ENCODE assay signal across 18 cellular contexts in the genomic region with DNA sequence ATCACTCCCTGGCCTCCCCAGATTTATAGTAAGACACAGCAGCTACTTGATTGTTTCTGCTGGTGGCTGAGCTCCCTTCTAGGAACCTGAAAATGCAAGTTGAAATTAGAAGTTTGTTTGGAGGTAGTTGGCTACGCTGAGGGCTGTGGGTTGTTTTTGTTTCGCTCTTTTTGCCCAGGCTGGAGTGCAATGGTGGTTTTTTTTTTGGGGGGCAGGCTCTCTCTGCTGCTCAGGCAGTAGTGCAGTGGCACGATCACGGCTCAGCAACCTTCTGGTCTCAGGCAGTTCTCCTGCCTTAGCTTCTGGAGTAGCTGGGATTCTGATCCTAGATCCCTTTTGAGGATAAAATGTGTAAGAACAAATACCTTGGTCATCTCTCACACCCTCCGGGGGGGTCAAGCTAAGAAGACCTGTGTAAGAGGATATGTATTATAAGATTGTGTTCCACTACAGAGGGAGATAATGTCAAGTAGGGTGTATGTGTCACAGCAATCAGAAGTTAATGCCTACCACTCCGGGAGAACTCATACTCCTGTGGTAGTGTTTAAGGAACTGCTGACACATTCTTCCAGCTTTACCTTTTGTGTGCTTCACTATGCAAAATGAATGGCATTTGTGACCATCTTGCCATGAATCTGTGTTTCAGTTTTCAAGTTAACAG. TPM values are rescaled to one million over a fixed set of nuclear protein-coding genes. Genes with fewer than 3 reads are reported as not detected.
DNase-seq lines count a peak whose midpoint lies in the region; ATAC-seq, FAIRE-seq and TF ChIP-seq lines count a peak whose summit lies in the region.
"Had no signal": no experiment of that assay in that cellular context is flagged by ENCODE, and none has a peak within 500 bp of the region (broad histone marks: within the 10 kb centered on the region; RNA-seq: fewer than 3 reads in every experiment).

No MANE protein-coding gene starts in this region.

- H3K9ac ChIP-seq in HepG2 (ENCODE audit: insufficient read depth, low read depth, low read length): no peak overlapping the region
- H3K9ac ChIP-seq: SK-N-SH had no signal

- TF ChIP-seq POLR2A in HepG2 (IDR thresholded peaks at IDR 0.05; ENCODE audit: insufficient read depth in 1 of 2, low read depth in 2 of 2, low read length in 2 of 2) (no peak), right lobe of liver (IDR thresholded peaks at IDR 0.05) (no peak), thyroid gland (IDR thresholded peaks at IDR 0.05) (no peak)

- intact Hi-C loops in HepG2 (cut with micrococcal nuclease; ENCODE audit: unreplicated experiment) (no loop called here), right lobe of liver (cut with DNase I) (no loop called here), thyroid gland (cut with DNase I) (loop anchor here (10.0 kb wide), 2 partner anchors 254 to 854 kb away; a partner anchor contains a TSS), Caco-2 (cut with micrococcal nuclease; ENCODE audit: unreplicated experiment) (no loop called here)

- TF ChIP-seq EP300 in HepG2 (IDR thresholded peaks at IDR 0.05; ENCODE audit: low read depth in 2 of 2, low read length in 2 of 2) (no peak), HepG2 (CRISPR knock-in tag; IDR thresholded peaks at IDR 0.05; ENCODE audit: borderline replicate concordance) (no peak)

- H3K36me3 ChIP-seq in HepG2 (replicated peaks in 1 of 2; ENCODE audit: control insufficient read depth in 1 of 2, insufficient read depth in 2 of 2, low read length in 2 of 2) (no peaks in the 10 kb centered on the region), right lobe of liver (no peaks in the 10 kb centered on the region), thyroid gland (no peaks in the 10 kb centered on the region), Caco-2 (ENCODE audit: control insufficient read depth, insufficient read depth, low read length) (no peaks in the 10 kb centered on the region)
- H3K36me3 ChIP-seq: gastrocnemius medialis, HAP-1, vagina had no signal

- H3K79me2 ChIP-seq in HepG2 (ENCODE audit: insufficient read depth, low read length): peaks cover 90% of the 10 kb centered on the region

- H3K36me3 Mint-ChIP-seq in T-helper 17 cell (ENCODE audit: low read depth) (no peaks in the 10 kb centered on the region), Caco-2 (ENCODE audit: insufficient read depth, unreplicated experiment) (peaks cover 6% of the 10 kb centered on the region)

- ATAC-seq in HepG2 (peak; percentile 34; the same call in 2 of the 3 replicates), right lobe of liver (no peak), T-helper 17 cell (no peak), GM18511 (IDR thresholded peaks at IDR 0.05; ENCODE audit: unreplicated experiment) (no peak)
- ATAC-seq: gastrocnemius medialis had no signal

- CTCF ChIA-PET in HepG2 (lab: Yijun Ruan, JAX; ENCODE audit: low intra/inter-chr PET ratio, low total read pairs) (no interaction called here), Caco-2 (lab: Charles Lee) (no interaction called here)

- TF ChIP-seq CTCF in HepG2 (CRISPR knock-in tag; IDR thresholded peaks at IDR 0.05): no peak
- no peak for TF ChIP-seq CTCF in right lobe of liver (IDR thresholded peaks at IDR 0.05)
- no peak for TF ChIP-seq CTCF in thyroid gland (IDR thresholded peaks at IDR 0.05)
- no peak for TF ChIP-seq CTCF in Caco-2 (IDR thresholded peaks at IDR 0.05; ENCODE audit: insufficient read depth in 1 of 2, low read depth in 1 of 2, low read length in 1 of 2, severe bottlenecking in 1 of 2, unreplicated experiment in 1 of 2)

- TF ChIP-seq RAD21 in HepG2 (CRISPR knock-in tag; IDR thresholded peaks at IDR 0.05): no peak

- H3K4me1 ChIP-seq in HepG2 (ENCODE audit: insufficient read depth, low read length): peaks cover 47% of the 10 kb centered on the region
- peaks cover 0 to 18% (median 0%) of the 10 kb centered on the region in 4 donors for H3K4me1 ChIP-seq in right lobe of liver
- H3K4me1 ChIP-seq in thyroid gland: peaks cover 31 to 39% of the 10 kb centered on the region in 2 donors
- H3K4me1 ChIP-seq in Caco-2: peaks cover 31% of the 10 kb centered on the region

- H3K27me3 ChIP-seq in HepG2 (ENCODE audit: control insufficient read depth in 1 of 2, insufficient read depth in 2 of 2, low read length in 2 of 2) (no peaks in the 10 kb centered on the region), right lobe of liver (no peaks in the 10 kb centered on the region), thyroid gland (no peaks in the 10 kb centered on the region), Caco-2 (replicated peaks; ENCODE audit: control insufficient read depth, insufficient read depth, low read length) (no peaks in the 10 kb centered on the region)
- H3K27me3 ChIP-seq: gastrocnemius medialis, vagina had no signal

- 82% methylated on average over 6 of the region's 6 CpGs for WGBS in HepG2 (ENCODE audit: low lambda C conversion rate)
- WGBS in right lobe of liver (ENCODE audit: insufficient coverage, low coverage, low lambda C conversion rate, missing lambda C conversion rate): 69% methylated on average over 5 of the region's 6 CpGs
- WGBS in thyroid gland, 2 donors: 39 to 50% methylated on average over 6 of the region's 6 CpGs

- H3K4me3 ChIP-seq in HepG2 (replicated peaks in 1 of 3; ENCODE audit: insufficient read depth in 1 of 3, low read depth in 2 of 3, low read length in 3 of 3): no peak overlapping the region
- no peak overlapping the region for H3K4me3 ChIP-seq in right lobe of liver
- H3K4me3 ChIP-seq in thyroid gland (replicated peaks in 1 of 3): no peak overlapping the region
- no peak overlapping the region for H3K4me3 ChIP-seq in Caco-2 (ENCODE audit: low read depth, low read length)
- H3K4me3 ChIP-seq: gastrocnemius medialis, HAP-1, vagina had no signal

- no peak overlapping the region for H3K4me2 ChIP-seq in HepG2 (ENCODE audit: low read depth, low read length)
- H3K4me2 ChIP-seq: SK-N-SH had no signal

- H3K4me1 Mint-ChIP-seq in T-helper 17 cell (peaks cover 37% of the 10 kb centered on the region), Caco-2 (ENCODE audit: low read depth, unreplicated experiment) (peaks cover 13% of the 10 kb centered on the region)

- FAIRE-seq in HepG2 (lab: Jason Lieb, UNC): no peak
- FAIRE-seq: endometrium, islet of Langerhans had no signal

- DNase-seq in HepG2 (ENCODE audit: low spot score): no peak
- DNase-seq in right lobe of liver: no peak
- no peak for DNase-seq in T-helper 17 cell
- peak; percentile 65 for DNase-seq in glomerular visceral epithelial cell (ENCODE audit: extremely low spot score)
- DNase-seq in thyroid gland: peak; percentile 63 to 71
- no peak for DNase-seq in Caco-2
- DNase-seq in cerebellar nuclear complex (lab: John Stamatoyannopoulos, UW): no peak
- DNase-seq: activated CD4-positive, CD25-positive, alpha-beta regulatory T cell; activated effector memory CD4-positive, alpha-beta T cell treated with Interleukin-2 at 50 U/mL for 16 hours; DMS79 treated with DMSO at 0.1 percent for 48 hours; gastrocnemius medialis; SK-N-SH; stimulated activated CD4-positive, alpha-beta T cell treated with anti-CD3 and anti-CD28 coated beads, Interleukin-1b, Interleukin-23, amount 100 ng/mL, for 48 hours had no signal

- H3K9me3 ChIP-seq in HepG2 (ENCODE audit: low read length) (no peaks in the 10 kb centered on the region), right lobe of liver (no peaks in the 10 kb centered on the region), T-helper 17 cell (ENCODE audit: control insufficient read depth, low read length, poor library complexity, severe bottlenecking) (no peaks in the 10 kb centered on the region), thyroid gland (no peaks in the 10 kb centered on the region), Caco-2 (no peaks in the 10 kb centered on the region)
- H3K9me3 ChIP-seq: gastrocnemius medialis, HAP-1, SK-N-SH, vagina had no signal

- peak overlapping the region; percentile 21 for H3K4me3 Mint-ChIP-seq in T-helper 17 cell
- no peak overlapping the region for H3K4me3 Mint-ChIP-seq in Caco-2 (ENCODE audit: unreplicated experiment)

- H3K27me3 Mint-ChIP-seq in T-helper 17 cell (no peaks in the 10 kb centered on the region), Caco-2 (ENCODE audit: insufficient read depth, unreplicated experiment) (no peaks in the 10 kb centered on the region)

- POLR2A ChIA-PET in HepG2 (lab: Yijun Ruan, JAX): no interaction called here
- POLR2A ChIA-PET in Caco-2 (lab: Charles Lee): no interaction called here

- no peaks in the 10 kb centered on the region for H3K9me3 Mint-ChIP-seq in Caco-2 (ENCODE audit: unreplicated experiment)

- H3K27ac ChIP-seq in HepG2 (ENCODE audit: extremely low read length, insufficient read depth, low read length): no peak overlapping the region
- no peak overlapping the region for H3K27ac ChIP-seq in right lobe of liver
- peak overlapping the region; percentile 38 to 59 (median 42) for H3K27ac ChIP-seq in thyroid gland
- H3K27ac ChIP-seq: gastrocnemius medialis, vagina had no signal

- in situ Hi-C loops in HepG2 (cut with HindIII; ENCODE audit: extremely low pct_ligation_motif_present, low pct_unique_long_range_greater_than_20kb): loop anchor here (25.0 kb wide), 1 partner anchor 257 kb away; no protein-coding TSS in a partner anchor

- H3K27ac Mint-ChIP-seq in T-helper 17 cell: no peak overlapping the region
- H3K27ac Mint-ChIP-seq in Caco-2 (ENCODE audit: unreplicated experiment): no peak overlapping the region

- BruUV-seq in HepG2 (replicated peaks; lab: Mats Ljungman, UMichigan): no TSS peak
- BruUV-seq in Caco-2 (replicated peaks; lab: Mats Ljungman, UMichigan): no TSS peak

- H2AFZ ChIP-seq in HepG2 (ENCODE audit: low read length): no peak overlapping the region

- peaks cover 4% of the 10 kb centered on the region; the same call in 1 of the 2 replicates for H4K20me1 ChIP-seq in HepG2 (ENCODE audit: insufficient read depth, low read length)

RNA-seq across cellular contexts. Expression of a gene that starts 9.7 kb away (rescaled TPM):
- total RNA-seq in HepG2 (2016; rRNA removed; fragmentation: Illumina TruSeq; extraction: Trizol): 19.3 and 23.4 TPM in 2 replicates
- total RNA-seq in HepG2 (2016; cell fraction: cytosol; rRNA removed; fragmentation: Illumina TruSeq; extraction: Trizol; ENCODE audit: low read depth): 6.6 and 7.7 TPM in 2 replicates
- 18.1 and 21.4 TPM in 2 replicates for total RNA-seq in HepG2 (2016; cell fraction: insoluble cytoplasmic fraction; rRNA removed; fragmentation: Illumina TruSeq; extraction: Trizol)
- total RNA-seq in HepG2 (2016; cell fraction: membrane; rRNA removed; fragmentation: Illumina TruSeq; extraction: Trizol): 10.8 and 10.9 TPM in 2 replicates
- 20.7 and 21.9 TPM in 2 replicates for total RNA-seq in HepG2 (2016; cell fraction: nucleus; rRNA removed; fragmentation: Illumina TruSeq; extraction: Trizol)
- 4.9 and 5.4 TPM in 2 replicates for polyA plus RNA-seq in HepG2 (2011; rRNA removed)
- polyA plus RNA-seq in HepG2 (2011; cell fraction: cytosol; rRNA removed): 4.4 and 4.5 TPM in 2 replicates
- 9.5 and 9.6 TPM in 2 replicates for polyA plus RNA-seq in HepG2 (2011; cell fraction: nucleus; rRNA removed)
- 10.1 and 12.2 TPM in 2 replicates for polyA plus RNA-seq in HepG2 (2012)
- polyA plus RNA-seq in HepG2 (2016; cell fraction: cytosol; fragmentation: Illumina TruSeq; extraction: Trizol; ENCODE audit: low read depth): 1.0 and 1.1 TPM in 2 replicates
- 17.4 and 18.4 TPM in 2 replicates for polyA plus RNA-seq in HepG2 (2016; cell fraction: insoluble cytoplasmic fraction; fragmentation: Illumina TruSeq; extraction: Trizol; ENCODE audit: low read depth)
- 4.8 and 4.9 TPM in 2 replicates for polyA plus RNA-seq in HepG2 (2016; cell fraction: membrane; fragmentation: Illumina TruSeq; extraction: Trizol; ENCODE audit: low read depth)
- polyA plus RNA-seq in HepG2 (2016; cell fraction: nucleus; fragmentation: Illumina TruSeq; extraction: Trizol; ENCODE audit: insufficient read depth, low read depth): 25.1 and 26.7 TPM in 2 replicates
- polyA minus RNA-seq in HepG2 (2011; rRNA and poly(A)+ RNA removed; ENCODE audit: low replicate concordance): 18.0 and 27.0 TPM in 2 replicates
- polyA minus RNA-seq in HepG2 (2011; cell fraction: cytosol; rRNA and poly(A)+ RNA removed): 7.4 and 7.7 TPM in 2 replicates
- 18.4 and 20.6 TPM in 2 replicates for polyA minus RNA-seq in HepG2 (2011; cell fraction: nucleus; rRNA and poly(A)+ RNA removed)
- total RNA-seq in right lobe of liver: 10 to 100 TPM in 3 of 6 experiments, 1 to 10 TPM in 3; 8.2 to 16.9 (median 9.9) TPM
- total RNA-seq in T-helper 17 cell: 10 to 100 TPM; 38.0 to 53.1 TPM
- total RNA-seq in thyroid gland: 100 to 1,000 TPM in 1 of 4 donors, 10 to 100 TPM in 3; 63.5 to 102 (median 74.4) TPM
- total RNA-seq in Caco-2 (2022): 30.2 and 32.5 TPM in 2 replicates

Comparison
In these comparisons a context has a peak if more than half of its experiments do, and no peak if none do; other contexts are left out.
1. DNase-seq: peak in glomerular visceral epithelial cell (single experiment) and thyroid gland (2 of 2); none in HepG2 (single experiment), right lobe of liver (0 of 3), T-helper 17 cell (0 of 3), Caco-2 (0 of 2) and cerebellar nuclear complex (0 of 2).
2. H3K27ac ChIP-seq: peak in thyroid gland (3 of 3); none in HepG2 (single experiment) and right lobe of liver (0 of 3).